10 cellular contexts compared by ENCODE assay signal in the genomic region with DNA sequence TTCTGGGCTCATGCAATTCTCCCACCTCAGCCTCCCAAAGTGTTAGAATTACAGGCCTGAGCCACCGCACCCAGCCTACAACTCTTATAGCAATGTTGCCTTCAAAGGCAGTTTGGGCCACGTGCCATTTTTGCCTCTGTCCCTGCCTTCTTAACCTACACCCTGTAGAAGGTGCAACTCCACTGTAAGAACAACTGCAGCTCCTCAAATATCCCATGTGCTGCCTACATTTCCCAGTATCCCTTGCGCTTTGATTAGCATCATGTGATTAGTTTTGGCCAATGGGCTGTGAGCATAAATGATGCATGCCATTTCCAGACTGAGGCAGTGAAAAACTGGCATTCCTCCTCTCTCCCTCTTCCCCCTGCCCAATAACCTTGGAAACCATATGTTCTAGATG.
DNase-seq lines count a peak whose midpoint lies in the region; ATAC-seq, FAIRE-seq and TF ChIP-seq lines count a peak whose summit lies in the region.
"Had no signal": no experiment of that assay in that cellular context is flagged by ENCODE, and none has a peak within 500 bp of the region (broad histone marks: within the 10 kb centered on the region; RNA-seq: fewer than 3 reads in every experiment).

No MANE protein-coding gene starts in this region.

- H3K9ac ChIP-seq in endothelial cell of umbilical vein (replicated peaks; ENCODE audit: extremely low read depth, insufficient read depth, low read length): no peak overlapping the region

- H3K27me3 ChIP-seq in BE2C (no peaks in the 10 kb centered on the region; the same call in 1 of the 2 replicates), endothelial cell of umbilical vein (ENCODE audit: control insufficient read depth in 2 of 2, insufficient read depth in 2 of 2, low read length in 2 of 2) (no peaks in the 10 kb centered on the region)

- FAIRE-seq in endothelial cell of umbilical vein (lab: Jason Lieb, UNC): peak; percentile 75

- H4K20me1 ChIP-seq in endothelial cell of umbilical vein (replicated peaks; ENCODE audit: control insufficient read depth, extremely low read depth, insufficient read depth, low read length): no peaks in the 10 kb centered on the region

- H3K79me2 ChIP-seq in endothelial cell of umbilical vein (ENCODE audit: control insufficient read depth, insufficient read depth, low read length): no peaks in the 10 kb centered on the region

- H3K27ac ChIP-seq in endothelial cell of umbilical vein (ENCODE audit: insufficient read depth, low read depth, low read length): no peak overlapping the region
- H3K27ac ChIP-seq: skin epidermis had no signal

- TF ChIP-seq CTCF in BE2C (IDR thresholded peaks at IDR 0.05; ENCODE audit: low read depth, low read length) (no peak), endothelial cell of umbilical vein (IDR thresholded peaks at IDR 0.05; ENCODE audit: extremely low read depth in 1 of 2, insufficient read depth in 1 of 2, low read depth in 1 of 2, low read length in 2 of 2) (no peak)

- H3K36me3 ChIP-seq in BE2C (no peaks in the 10 kb centered on the region), endothelial cell of umbilical vein (ENCODE audit: control insufficient read depth in 2 of 2, extremely low read depth in 1 of 2, insufficient read depth in 2 of 2, low read length in 2 of 2) (no peaks in the 10 kb centered on the region)

- BruUV-seq in endothelial cell of umbilical vein (replicated peaks; lab: Mats Ljungman, UMichigan): no TSS peak

- CTCF ChIA-PET in endothelial cell of umbilical vein (lab: Charles Lee): no interaction called here

- no peak overlapping the region for H3K4me3 ChIP-seq in BE2C (ENCODE audit: low read depth, low read length)
- no peak overlapping the region for H3K4me3 ChIP-seq in endothelial cell of umbilical vein (replicated peaks in 1 of 3; ENCODE audit: insufficient read depth in 1 of 3, low read depth in 1 of 3, low read length in 3 of 3)
- H3K4me3 ChIP-seq: skin epidermis had no signal

- POLR2A ChIA-PET in endothelial cell of umbilical vein (lab: Charles Lee): no interaction called here

- H3K4me2 ChIP-seq in endothelial cell of umbilical vein (ENCODE audit: insufficient read depth, low read length): no peak overlapping the region

- dilution Hi-C loops in endothelial cell of umbilical vein (cut with MboI; ENCODE audit: extremely low pct_ligation_motif_present, low sequenced_read_pairs): no loop called here

- intact Hi-C loops in endothelial cell of umbilical vein (cut with micrococcal nuclease): no loop called here

- H2AFZ ChIP-seq in endothelial cell of umbilical vein (ENCODE audit: low read depth, low read length): no peak overlapping the region

- no peak for TF ChIP-seq POLR2A in endothelial cell of umbilical vein (IDR thresholded peaks at IDR 0.05; ENCODE audit: low read depth, low read length)

- H3K4me1 ChIP-seq in BE2C (no peaks in the 10 kb centered on the region), endothelial cell of umbilical vein (ENCODE audit: control insufficient read depth, extremely low read depth, insufficient read depth, low read length) (no peaks in the 10 kb centered on the region)

- no peaks in the 10 kb centered on the region for H3K9me1 ChIP-seq in endothelial cell of umbilical vein (replicated peaks; ENCODE audit: control insufficient read depth, extremely low read depth, insufficient read depth, low read length)

- no peaks in the 10 kb centered on the region for H3K9me3 ChIP-seq in BE2C
- H3K9me3 ChIP-seq in endothelial cell of umbilical vein (replicated peaks; ENCODE audit: control insufficient read depth, insufficient read depth, low read length): no peaks in the 10 kb centered on the region

- no peak for ATAC-seq in GM21423 (IDR thresholded peaks at IDR 0.05; ENCODE audit: unreplicated experiment)
- ATAC-seq in HG02571 (IDR thresholded peaks at IDR 0.05; ENCODE audit: unreplicated experiment): no peak

- peak; percentile 51 for DNase-seq in BE2C
- peak; percentile 30 for DNase-seq in EL
- DNase-seq in NCI-H82 (lab: John Stamatoyannopoulos, UW): peak; percentile 92
- peak; percentile 31 for DNase-seq in endothelial cell of umbilical vein (ENCODE audit: low read depth, low spot score)
- DNase-seq in activated naive CD4-positive, alpha-beta T cell treated with anti-CD3 and anti-CD28 coated beads, Interleukin-2, amount 50 U/mL, for 16 hours: no peak
- no peak for DNase-seq in KG1 (lab: John Stamatoyannopoulos, UW)
- DNase-seq: kidney glomerular epithelial cell had no signal

TF ChIP-seq in endothelial cell of umbilical vein, 7 proteins besides CTCF, POLR2A, EP300 and RAD21:
- TF ChIP-seq, protein P1, sequence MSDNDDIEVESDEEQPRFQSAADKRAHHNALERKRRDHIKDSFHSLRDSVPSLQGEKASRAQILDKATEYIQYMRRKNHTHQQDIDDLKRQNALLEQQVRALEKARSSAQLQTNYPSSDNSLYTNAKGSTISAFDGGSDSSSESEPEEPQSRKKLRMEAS (IDR thresholded peaks at IDR 0.05; ENCODE audit: insufficient read depth, insufficient read length): peak; percentile 47
- TF ChIP-seq MYC (IDR thresholded peaks at IDR 0.05; ENCODE audit: low read depth, low read length): no peak

Comparison
In these comparisons a context has a peak if more than half of its experiments do, and no peak if none do; other contexts are left out.
1. DNase-seq: peak in BE2C (single experiment), EL (single experiment), NCI-H82 (single experiment) and endothelial cell of umbilical vein (single experiment); none in activated naive CD4-positive, alpha-beta T cell treated with anti-CD3 and anti-CD28 coated beads, Interleukin-2, amount 50 U/mL, for 16 hours (single experiment) and KG1 (single experiment).